24 cellular contexts compared by ENCODE assay signal in the genomic region with DNA sequence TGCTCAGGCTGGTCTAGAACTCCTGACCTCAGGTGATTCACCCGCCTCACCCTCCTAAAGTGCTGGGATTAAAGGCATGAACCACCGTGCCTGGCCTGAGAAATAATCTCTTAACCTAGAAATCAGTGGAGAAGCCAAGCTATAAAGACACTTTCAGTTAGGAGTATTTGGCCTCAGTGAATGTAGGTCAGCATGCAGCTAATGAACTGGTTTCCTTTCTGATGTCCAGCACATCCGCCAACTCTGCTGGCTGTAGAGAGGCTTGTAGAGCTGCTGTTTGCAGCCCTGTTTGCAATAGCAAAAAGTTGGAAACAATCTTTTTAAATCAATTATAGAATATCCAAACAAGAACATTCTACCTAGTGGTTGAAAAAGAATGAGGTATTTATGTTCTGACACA.
"Had no signal": no experiment of that assay in that cellular context is flagged by ENCODE, and none has a peak within 500 bp of the region (broad histone marks: within the 10 kb centered on the region; RNA-seq: fewer than 3 reads in every experiment).

No MANE protein-coding gene starts in this region.

- H3K9me3 Mint-ChIP-seq: activated T-cell treated with anti-CD3 and anti-CD28 coated beads, Interleukin-2, amount 50 U/mL, for 72 hours; stimulated activated memory B cell treated with anti-CD40 and anti-IgM and Interleukin-4, amounts not matched to agents 10 μg/mL and 1 μg/mL and 100 μg/mL, for 72 hours had no signal

- H3K4me3 Mint-ChIP-seq: activated naive CD8-positive, alpha-beta T cell; activated T-cell treated with anti-CD3 and anti-CD28 coated beads, Interleukin-2, amount 50 U/mL, for 72 hours; endodermal cell; nephron progenitor cell; stimulated activated memory B cell treated with anti-CD40 and anti-IgM and Interleukin-4, amounts not matched to agents 10 μg/mL and 1 μg/mL and 100 μg/mL, for 72 hours had no signal

- H3K27ac Mint-ChIP-seq: activated naive CD8-positive, alpha-beta T cell; activated T-cell treated with anti-CD3 and anti-CD28 coated beads, Interleukin-2, amount 50 U/mL, for 72 hours; endodermal cell; nephron progenitor cell; stimulated activated memory B cell treated with anti-CD40 and anti-IgM and Interleukin-4, amounts not matched to agents 10 μg/mL and 1 μg/mL and 100 μg/mL, for 72 hours had no signal

- H3K4me1 Mint-ChIP-seq: endodermal cell, nephron progenitor cell had no signal

- H3K4me3 ChIP-seq: body of pancreas, coronary artery, esophagus muscularis mucosa, heart right ventricle, lower lobe of right lung, mucosa of descending colon, sigmoid colon, stomach, tibial artery had no signal

- H3K36me3 Mint-ChIP-seq: activated naive CD8-positive, alpha-beta T cell; stimulated activated memory B cell treated with anti-CD40 and anti-IgM and Interleukin-4, amounts not matched to agents 10 μg/mL and 1 μg/mL and 100 μg/mL, for 72 hours had no signal

- DNase-seq: activated CD4-positive, alpha-beta T cell treated with anti-CD3 and anti-CD28 coated beads for 4 hours; activated CD4-positive, alpha-beta T cell treated with anti-CD3 and anti-CD28 coated beads, Interleukin-2, amount 50 U/mL, for 4 hours; activated naive CD4-positive, alpha-beta T cell treated with Interleukin-2 at 50 U/mL for 16 hours; activated T-cell treated with anti-CD3 and anti-CD28 coated beads for 4 hours; activated T-cell treated with anti-CD3 and anti-CD28 coated beads, Interleukin-2, amount 50 U/mL, for 72 hours; aorta; body of pancreas; cerebellar nuclear complex; endodermal cell; foreskin keratinocyte; heart right ventricle; lower lobe of right lung; mucosa of descending colon; nephron progenitor cell; sigmoid colon; small intestine; stimulated activated CD4-positive, alpha-beta T cell treated with anti-CD3 and anti-CD28 coated beads, Interleukin-4, amount 100 ng/mL, for 24 hours; stimulated activated CD8-positive, alpha-beta memory T cell treated with anti-CD3 and anti-CD28 coated beads, Interleukin-4, amount 100 ng/mL, for 48 hours; stomach; tibial artery had no signal

- H3K27me3 Mint-ChIP-seq: activated naive CD8-positive, alpha-beta T cell; stimulated activated memory B cell treated with anti-CD40 and anti-IgM and Interleukin-4, amounts not matched to agents 10 μg/mL and 1 μg/mL and 100 μg/mL, for 72 hours had no signal

- ATAC-seq: activated T-cell treated with anti-CD3 and anti-CD28 coated beads, Interleukin-2, amount 50 U/mL, for 72 hours; body of pancreas; foreskin keratinocyte; lower lobe of right lung; mucosa of descending colon; stimulated activated memory B cell treated with anti-CD40 and anti-IgM and Interleukin-4, amounts not matched to agents 10 μg/mL and 1 μg/mL and 100 μg/mL, for 72 hours had no signal
